ENCODE assay signal across 9 cellular contexts in the genomic region with DNA sequence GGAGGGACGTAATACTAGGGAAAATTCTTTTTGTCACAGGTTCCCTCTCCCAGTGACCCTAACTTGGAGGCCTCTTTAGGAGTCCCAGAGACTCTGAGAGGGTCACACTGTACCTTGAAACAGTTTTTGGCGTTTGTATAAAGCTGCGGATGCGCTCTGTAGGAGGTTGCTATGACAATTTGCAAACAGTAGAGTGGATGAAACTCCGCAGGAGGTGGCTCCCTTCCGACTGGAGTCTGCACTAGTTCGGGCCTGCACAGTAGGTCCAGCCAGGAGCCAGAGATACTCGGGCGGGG. TPM values are rescaled to one million over a fixed set of nuclear protein-coding genes. Genes with fewer than 3 reads are reported as not detected.
DNase-seq lines count a peak whose midpoint lies in the region; ATAC-seq and TF ChIP-seq lines count a peak whose summit lies in the region.
"Had no signal": no experiment of that assay in that cellular context is flagged by ENCODE, and none has a peak within 500 bp of the region (broad histone marks: within the 10 kb centered on the region; RNA-seq: fewer than 3 reads in every experiment).

No MANE protein-coding gene starts in this region.

- peaks cover 25 to 46% (median 40%) of the 10 kb centered on the region in 3 donors for H3K4me1 Mint-ChIP-seq in T-cell

- peaks cover 17% of the 10 kb centered on the region for H3K36me3 Mint-ChIP-seq in T-cell

- H3K4me3 Mint-ChIP-seq in T-cell, result peak overlapping the region; percentile 91 to 94 (median 93)

- TF ChIP-seq EP300 in sigmoid colon (IDR thresholded peaks at IDR 0.05), result no peak

- DNase-seq in DMS53 (lab: John Stamatoyannopoulos, UW) (peak; percentile 98), DMS53 treated with DMSO at 0.1 percent for 48 hours (lab: John Stamatoyannopoulos, UW; ENCODE audit: unreplicated experiment) (no peak), T-cell (peak in 1 of 34 experiments; percentile 11), heart right ventricle (no peak), sigmoid colon (no peak), erythroblast (lab: John Stamatoyannopoulos, UW) (no peak), 8988T (no peak)

- H3K27ac Mint-ChIP-seq in T-cell, result peak overlapping the region; percentile 91 to 95

- TF ChIP-seq CTCF in heart right ventricle (IDR thresholded peaks at IDR 0.05), result no peak
- TF ChIP-seq CTCF in sigmoid colon (IDR thresholded peaks at IDR 0.05), result no peak

- H3K9me3 Mint-ChIP-seq in T-cell, result no peaks in the 10 kb centered on the region

- TF ChIP-seq POLR2A in sigmoid colon (IDR thresholded peaks at IDR 0.05) (no peak), erythroblast (IDR thresholded peaks at IDR 0.05; ENCODE audit: low read length) (no peak)

- POLR2A ChIA-PET in T-cell (lab: Charles Lee), result interaction anchor here in 1 of 2 donors (1.4 kb wide), 1 partner anchor 378 kb away, joined by 4 read pairs; a partner anchor contains a TSS

- no peaks in the 10 kb centered on the region for H3K27me3 ChIP-seq in heart right ventricle
- no peaks in the 10 kb centered on the region for H3K27me3 ChIP-seq in sigmoid colon
- H3K27me3 ChIP-seq: MG63 had no signal

- 66 to 69% methylated on average over 9 of the region's 9 CpGs for WGBS in heart right ventricle, 2 donors
- 16 to 60% methylated on average over 9 of the region's 9 CpGs for WGBS in sigmoid colon, 2 donors

- no peaks in the 10 kb centered on the region for H3K27me3 Mint-ChIP-seq in T-cell

- H3K9me3 ChIP-seq in heart right ventricle (no peaks in the 10 kb centered on the region), sigmoid colon (no peaks in the 10 kb centered on the region)
- H3K9me3 ChIP-seq: MG63 had no signal

- peak overlapping the region in 5 of 10 donors; percentile 79 to 99 (median 90) for H3K4me3 ChIP-seq in heart right ventricle
- peak overlapping the region in 2 of 4 donors; percentile 97 to 100 for H3K4me3 ChIP-seq in sigmoid colon

- no peaks in the 10 kb centered on the region for H3K36me3 ChIP-seq in heart right ventricle
- H3K36me3 ChIP-seq in sigmoid colon, result no peaks in the 10 kb centered on the region

- H3K4me1 ChIP-seq in heart right ventricle (peaks cover 0 to 30% (median 24%) of the 10 kb centered on the region in 9 donors), sigmoid colon (peaks cover 0 to 31% (median 21%) of the 10 kb centered on the region in 4 donors)

- peak overlapping the region in 9 of 10 donors; percentile 89 to 98 (median 98) for H3K27ac ChIP-seq in heart right ventricle
- peak overlapping the region; percentile 97 to 100 (median 98) for H3K27ac ChIP-seq in sigmoid colon

- CTCF ChIA-PET in T-cell (lab: Charles Lee), result interaction anchor here (0.5 to 1.2 kb wide), 3 partner anchors 16 to 296 kb away, joined by 3 to 4 read pairs (median 3); no protein-coding TSS in a partner anchor

- ATAC-seq in T-cell (replicated peaks in 1 of 4) (peak in 1 of 4 experiments; percentile 4), heart right ventricle (no peak), GM18909 (IDR thresholded peaks at IDR 0.05; ENCODE audit: poor library complexity, unreplicated experiment) (no peak)

- intact Hi-C loops in heart right ventricle (cut with DNase I) (loop anchor here in 7 of 10 donors (5.0 to 10.0 kb wide), 6 partner anchors 202 to 380 kb away; a partner anchor contains a TSS), sigmoid colon (cut with DNase I) (loop anchor here (5.0 kb wide), 4 partner anchors 110 to 290 kb away; no protein-coding TSS in a partner anchor)

RNA-seq across cellular contexts. Expression of a gene that starts 1.3 kb away (rescaled TPM):
- total RNA-seq in T-cell (100 to 1,000 TPM; 104 to 138 (median 120) TPM), heart right ventricle (10 to 100 TPM; 30.0 to 55.8 (median 44.2) TPM), sigmoid colon (10 to 100 TPM; 17.6 to 32.4 (median 23.3) TPM)
- polyA plus RNA-seq in heart right ventricle (10 to 100 TPM in 1 of 2 donors, 1 to 10 TPM in 1; 6.4 to 10.1 TPM), sigmoid colon (10 to 100 TPM; 22.8 to 32.8 (median 26.1) TPM)
